Comparison of ENCODE assay signal across 8 cellular contexts in genomic region chr6:12012231-12012565, GRCh38. TPM values are rescaled to one million over a fixed set of nuclear protein-coding genes. Genes with fewer than 3 reads are reported as not detected.
DNase-seq lines count a peak whose midpoint lies in the region; ATAC-seq, FAIRE-seq and TF ChIP-seq lines count a peak whose summit lies in the region.

HIVEP1 (plus strand) TSS chr6:12012312; CDS start chr6:12015629, 3,317 bp downstream.

- peak within 1 kb of the TSS; percentile 93 for H3K9ac ChIP-seq in GM12878 (ENCODE audit: control insufficient read depth, insufficient read depth, low read length)
- peak within 1 kb of the TSS; percentile 1 for H3K9ac ChIP-seq in iPS-15b (ENCODE audit: low read depth, low read length)

- POLR2A ChIA-PET in GM12878 (lab: Charles Lee), result interaction anchor here (0.7 to 2.6 kb wide), 3 partner anchors 36 to 297 kb away, joined by 3 to 11 read pairs (median 3); no protein-coding TSS in a partner anchor

- intact Hi-C loops in GM12878 (cut with micrococcal nuclease; ENCODE audit: unreplicated experiment), result loop anchor here (2.0 to 10.0 kb wide), 7 partner anchors 49 to 357 kb away; partner anchors contain the start of gene EDN1

- WGBS in GM12878 (ENCODE audit: insufficient coverage, insufficient replicate concordance, low lambda C conversion rate, missing lambda C conversion rate), result 0% methylated on average over 7 of the region's 46 CpGs

- no peaks in the 10 kb centered on the region for H4K20me1 ChIP-seq in GM12878 (ENCODE audit: control insufficient read depth, insufficient read depth)

- H3K4me1 ChIP-seq in GM12878 (ENCODE audit: control insufficient read depth, insufficient read depth, low read length) (peaks cover 8% of the 10 kb centered on the region), iPS-15b (ENCODE audit: control insufficient read depth, insufficient read depth, low read length) (peaks cover 5% of the 10 kb centered on the region)

- H3K4me3 ChIP-seq in GM12878, result peak within 1 kb of the TSS; percentile 94
- H3K4me3 ChIP-seq in iPS-15b (ENCODE audit: low read depth, low read length), result peak within 1 kb of the TSS; percentile 60
- peak within 1 kb of the TSS; percentile 85 for H3K4me3 ChIP-seq in skeletal muscle cell (ENCODE audit: low read depth, low read length)

- H3K4me2 ChIP-seq in GM12878 (ENCODE audit: control insufficient read depth, insufficient read depth), result peak within 1 kb of the TSS; percentile 88

- TF ChIP-seq POLR2A in GM12878 (IDR thresholded peaks at IDR 0.05; ENCODE audit: low read depth, low read length), result peak; percentile 62

- peak within 1 kb of the TSS; percentile 97 for H3K27ac ChIP-seq in GM12878 (ENCODE audit: control insufficient read depth, insufficient read depth)

- H3K36me3 ChIP-seq in GM12878 (ENCODE audit: control insufficient read depth in 2 of 2, insufficient read depth in 2 of 2, low read length in 1 of 2) (peaks cover 2 to 11% of the 10 kb centered on the region in 2 experiments), iPS-15b (ENCODE audit: control insufficient read depth, insufficient read depth, low read length) (peaks cover 6% of the 10 kb centered on the region)

- no peak for TF ChIP-seq RAD21 in GM12878 (IDR thresholded peaks at IDR 0.05; ENCODE audit: insufficient read depth, low read depth, low read length)

- RAD21 ChIA-PET in GM12878 (lab: Charles Lee; ENCODE audit: unreplicated experiment), result interaction anchor here (0.6 to 6.9 kb wide), 15 partner anchors 36 to 593 kb away, joined by 3 to 77 read pairs (median 3); no protein-coding TSS in a partner anchor

- FAIRE-seq in GM12878 (lab: Jason Lieb, UNC), result no peak

- DNase-seq in activated CD4-positive, CD25-positive, alpha-beta regulatory T cell treated with anti-CD3 and anti-CD28 coated beads, Interleukin-2, amount 50 U/mL, for 72 hours, result peak; percentile 56
- DNase-seq in NCI-H1105 (lab: John Stamatoyannopoulos, UW) (peak; percentile 17), GM12878 (ENCODE audit: low read depth, low spot score) (no peak), skeletal muscle cell (ENCODE audit: low read depth) (no peak)

- no peak for TF ChIP-seq CTCF in GM12878 (IDR thresholded peaks at IDR 0.05 in 2 of 3, conservative IDR thresholded peaks at IDR 0.05 in 1 of 3; ENCODE audit: control insufficient read depth in 2 of 3, extremely low read depth in 1 of 3, insufficient read depth in 1 of 3, low read depth in 3 of 3, low read length in 3 of 3)

- SMC1A ChIA-PET in GM12878 (lab: Charles Lee; ENCODE audit: uncharacterized antibody, unreplicated experiment), result interaction anchor here (2.6 to 3.0 kb wide), 4 partner anchors 37 to 184 kb away, joined by 11 to 28 read pairs (median 14); no protein-coding TSS in a partner anchor

- H3K9me3 ChIP-seq in GM12878 (replicated peaks; ENCODE audit: control insufficient read depth, insufficient read depth, low read length), result peaks cover 19% of the 10 kb centered on the region
- H3K9me3 ChIP-seq in iPS-15b (ENCODE audit: control insufficient read depth, insufficient read depth, low read length), result no peaks in the 10 kb centered on the region

- H2AFZ ChIP-seq in GM12878 (ENCODE audit: control insufficient read depth, low read depth, low read length), result no peak within 1 kb of the TSS; the same call in 1 of the 2 replicates

- no peak for TF ChIP-seq EP300 in GM12878 (IDR thresholded peaks at IDR 0.05; ENCODE audit: borderline replicate concordance in 1 of 2, control insufficient read depth in 1 of 2, low read depth in 2 of 2, low read length in 2 of 2)

- CTCF ChIA-PET in GM12878 (lab: Yijun Ruan, JAX), result no interaction called here

- no peaks in the 10 kb centered on the region for H3K27me3 ChIP-seq in GM12878 (replicated peaks in 1 of 2; ENCODE audit: control insufficient read depth in 2 of 2, insufficient read depth in 2 of 2, low read length in 1 of 2)
- H3K27me3 ChIP-seq in iPS-15b (ENCODE audit: control insufficient read depth, insufficient read depth, low read length), result peaks cover 3% of the 10 kb centered on the region

- ATAC-seq in activated CD4-positive, CD25-positive, alpha-beta regulatory T cell treated with anti-CD3 and anti-CD28 coated beads, Interleukin-2, amount 50 U/mL, for 24 hours, result no peak
- ATAC-seq in GM12878 (no peak), GM19324 (IDR thresholded peaks at IDR 0.05; ENCODE audit: low FRiP score, unreplicated experiment) (no peak), GM18870 (IDR thresholded peaks at IDR 0.05; ENCODE audit: unreplicated experiment) (no peak)

- in situ Hi-C loops in GM12878 (cut with MboI), result loop anchor here (10.0 to 25.0 kb wide), 2 partner anchors 300 to 593 kb away; no protein-coding TSS in a partner anchor

- no TSS peak for BruUV-seq in GM12878 (replicated peaks; lab: Mats Ljungman, UMichigan)

- peaks cover 67% of the 10 kb centered on the region for H3K79me2 ChIP-seq in GM12878 (ENCODE audit: control insufficient read depth, insufficient read depth, low read length)

TF ChIP-seq in GM12878, 131 proteins besides CTCF, POLR2A, EP300 and RAD21 (continues in another document):
- TF ChIP-seq ZNF24 (IDR thresholded peaks at IDR 0.05) (no peak), GABPA (IDR thresholded peaks at IDR 0.05; ENCODE audit: low read depth) (no peak), POLR2AphosphoS2 (IDR thresholded peaks at IDR 0.05; ENCODE audit: low read depth, low read length) (peak; percentile 4; the same call in 1 of the 2 replicates), MEF2A (IDR thresholded peaks at IDR 0.05; ENCODE audit: insufficient read depth, low read depth, low read length) (no peak), IRF3 (IDR thresholded peaks at IDR 0.05) (no peak), CBX5 (IDR thresholded peaks at IDR 0.05; ENCODE audit: low read depth) (no peak), TAF1 (IDR thresholded peaks at IDR 0.05; ENCODE audit: borderline replicate concordance, low read depth, low read length) (peak; percentile 24; the same call in 1 of the 2 replicates), POU2F2 (IDR thresholded peaks at IDR 0.05; ENCODE audit: borderline replicate concordance, low read depth, low read length) (no peak), NBN (IDR thresholded peaks at IDR 0.05) (no peak), SUPT20H (IDR thresholded peaks at IDR 0.05; ENCODE audit: borderline replicate concordance, control insufficient read depth, low read depth, low read length) (no peak), MTA3 (IDR thresholded peaks at IDR 0.05; ENCODE audit: borderline replicate concordance, low read length) (no peak), RAD51 (IDR thresholded peaks at IDR 0.05) (no peak), ZBTB4 (CRISPR knock-in tag; IDR thresholded peaks at IDR 0.05) (no peak), SMARCA5 (IDR thresholded peaks at IDR 0.05) (no peak), YY1 (IDR thresholded peaks at IDR 0.05; ENCODE audit: low read depth, low read length) (peak; percentile 47; the same call in 1 of the 2 replicates), NFXL1 (IDR thresholded peaks at IDR 0.05; ENCODE audit: borderline replicate concordance) (no peak), WRNIP1 (IDR thresholded peaks at IDR 0.05; ENCODE audit: borderline replicate concordance, low read depth, low read length) (no peak)

RNA-seq across cellular contexts. Expression of gene HIVEP1, which starts in this region (rescaled TPM):
- total RNA-seq in GM12878 (2013; cell fraction: nucleolus; rRNA removed), result 251 and 262 TPM in 2 replicates
- total RNA-seq in GM12878 (2014; rRNA removed) (32.2 and 33.7 TPM in 2 replicates), GM12878 (2014; rRNA removed; fragmentation: Illumina TruSeq; extraction: Trizol) (37.0 and 39.1 TPM in 2 replicates), GM12878 (2021) (37.5 and 37.7 TPM in 2 replicates)
- polyA plus RNA-seq in GM12878 (2011; ENCODE audit: low read depth), result 14.0 TPM
- polyA plus RNA-seq in GM12878 (2011; rRNA removed) (13.6 and 19.7 TPM in 2 replicates), GM12878 (2014; fragmentation: Illumina TruSeq; extraction: Trizol) (31.1 and 40.9 TPM in 2 replicates), GM12878 (2014; fragmentation: Nextera tagmentation; extraction: Ambion mirVana) (1 to 10 TPM; 4.3 to 6.7 TPM), GM12878 (2014; rRNA removed) (22.5 and 23.5 TPM in 2 replicates), GM12878 (2016; fragmentation: Nextera tagmentation; extraction: Ambion mirVana) (10 to 100 TPM; 11.9 to 13.2 TPM)
- polyA plus RNA-seq in GM12878 (2011; cell fraction: cytosol; rRNA removed), result 23.6 and 25.1 TPM in 2 replicates
- polyA plus RNA-seq in GM12878 (2011; cell fraction: nucleus; rRNA removed), result 36.9 and 47.3 TPM in 2 replicates
- polyA plus RNA-seq in GM12878 (2012), result 14.9 and 17.9 TPM in 2 replicates
- polyA minus RNA-seq in GM12878 (2011; rRNA and poly(A)+ RNA removed), result 71.2 and 77.4 TPM in 2 replicates
- polyA minus RNA-seq in GM12878 (2011; cell fraction: cytosol; rRNA and poly(A)+ RNA removed), result 17.7 and 17.9 TPM in 2 replicates
- polyA minus RNA-seq in GM12878 (2011; cell fraction: nucleus; rRNA and poly(A)+ RNA removed), result 62.4 and 93.5 TPM in 2 replicates

Comparison
In these comparisons a context has a peak if more than half of its experiments do, and no peak if none do; other contexts are left out.
1. DNase-seq: peak in activated CD4-positive, CD25-positive, alpha-beta regulatory T cell treated with anti-CD3 and anti-CD28 coated beads, Interleukin-2, amount 50 U/mL, for 72 hours (single experiment) and NCI-H1105 (single experiment); none in GM12878 (single experiment) and skeletal muscle cell (single experiment).
2. Peak in every context shown above with its lines, with median percentiles within 50 percentile points of each other: H3K4me3 ChIP-seq.